ENCODE assay signal across 8 cellular contexts in the genomic region with DNA sequence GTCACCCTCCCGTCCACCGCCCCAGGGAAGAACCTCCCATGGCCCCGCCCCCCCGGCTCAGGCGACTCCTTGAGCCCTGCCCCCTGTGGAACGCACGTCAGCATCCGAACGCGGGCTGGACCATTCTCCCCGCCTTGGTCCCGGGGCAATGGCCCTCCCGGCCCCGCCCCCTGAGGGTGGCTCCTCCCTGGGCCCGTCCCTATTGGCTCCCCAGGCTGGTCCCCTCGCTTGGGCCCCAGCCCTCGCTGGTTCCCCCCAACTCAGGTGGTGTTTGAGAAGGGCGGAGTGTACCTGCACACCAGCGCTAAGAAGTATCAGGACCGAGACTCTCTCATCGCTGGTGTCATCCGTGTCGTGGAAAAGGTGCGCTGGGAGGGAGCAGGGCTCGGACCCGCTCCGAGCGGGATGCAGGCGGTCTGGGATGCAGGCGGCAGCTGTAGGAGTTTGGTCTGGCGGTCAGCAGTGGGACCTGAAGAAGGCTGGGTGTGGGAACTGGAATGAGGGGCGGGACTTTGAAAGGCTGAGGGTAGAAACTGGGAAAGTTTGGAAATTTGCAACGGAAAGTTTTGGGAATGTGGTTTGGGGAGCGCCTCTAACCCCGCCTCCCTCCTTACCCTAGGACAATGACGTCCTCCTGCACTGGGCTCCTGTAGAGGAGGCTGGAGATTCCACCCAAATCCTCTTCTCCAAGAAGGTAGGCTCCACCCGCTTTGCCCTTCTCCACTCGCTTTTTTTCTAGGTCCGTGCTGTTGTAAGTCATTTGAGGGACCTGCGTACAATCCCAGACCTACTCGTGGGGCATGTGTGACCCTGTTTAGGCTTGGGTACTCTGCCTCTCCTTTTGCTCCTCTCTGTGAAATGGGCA. TPM values are rescaled to one million over a fixed set of nuclear protein-coding genes. Genes with fewer than 3 reads are reported as not detected.
DNase-seq lines count a peak whose midpoint lies in the region; ATAC-seq and TF ChIP-seq lines count a peak whose summit lies in the region.

No MANE protein-coding gene starts in this region.

- H3K4me3 ChIP-seq in right atrium auricular region: peak overlapping the region; percentile 61 to 90
- peak overlapping the region; percentile 80 to 98 for H3K4me3 ChIP-seq in vagina

- peak; percentile 30 for ATAC-seq in HG02840 (IDR thresholded peaks at IDR 0.05; ENCODE audit: low FRiP score, unreplicated experiment)

- peaks cover 0 to 28% of the 10 kb centered on the region in 2 donors for H3K4me1 ChIP-seq in right atrium auricular region
- H3K4me1 ChIP-seq in vagina: peaks cover 32% of the 10 kb centered on the region

- intact Hi-C loops in vagina (cut with DNase I): loop anchor here (5.0 kb wide), 1 partner anchor 111 kb away; the partner anchor contains the start of gene AP2A1

- H3K27ac ChIP-seq in angular gyrus (ENCODE audit: low read depth, low read length): peak overlapping the region; percentile 100
- H3K27ac ChIP-seq in right atrium auricular region: peak overlapping the region; percentile 98
- H3K27ac ChIP-seq in vagina: peak overlapping the region; percentile 99

- peaks cover 30% of the 10 kb centered on the region for H3K36me3 ChIP-seq in right atrium auricular region
- H3K36me3 ChIP-seq in vagina: peaks cover 0 to 43% of the 10 kb centered on the region in 2 donors

- TF ChIP-seq CTCF in right atrium auricular region (IDR thresholded peaks at IDR 0.05) (no peak), vagina (IDR thresholded peaks at IDR 0.05) (no peak)

- no peaks in the 10 kb centered on the region for H3K27me3 ChIP-seq in right atrium auricular region
- H3K27me3 ChIP-seq in vagina: no peaks in the 10 kb centered on the region

- H3K9me3 ChIP-seq in right atrium auricular region (no peaks in the 10 kb centered on the region), vagina (no peaks in the 10 kb centered on the region)

- peak; percentile 1 for TF ChIP-seq POLR2A in GM15510 (IDR thresholded peaks at IDR 0.05; ENCODE audit: borderline replicate concordance, extremely low read depth, insufficient read length)
- peak in 1 of 2 donors; percentile 40 for TF ChIP-seq POLR2A in vagina (IDR thresholded peaks at IDR 0.05)

- DNase-seq in NCI-H1417 treated with DMSO at 0.1 percent for 48 hours (lab: John Stamatoyannopoulos, UW) (peak; percentile 82), SW480 (ENCODE audit: low spot score) (peak; percentile 97), right atrium auricular region (ENCODE audit: low spot score) (peak; percentile 98), pulmonary artery endothelial cell (ENCODE audit: low read depth, low spot score) (peak; percentile 90), vagina (ENCODE audit: extremely low spot score in 2 of 2) (peak; percentile 98 to 99)

RNA-seq across cellular contexts. Expression of gene TBC1D17, which starts 0.6 kb away (rescaled TPM):
- total RNA-seq in right atrium auricular region (10 to 100 TPM; 20.4 to 27.5 TPM), pulmonary artery endothelial cell (7.1 and 7.3 TPM in 2 replicates), vagina (34.9 TPM)

RNA-seq across cellular contexts. Expression of gene AKT1S1, which starts 1.0 kb away (rescaled TPM):
- total RNA-seq in right atrium auricular region (10 to 100 TPM; 20.6 to 25.8 TPM), pulmonary artery endothelial cell (7.6 and 11.2 TPM in 2 replicates), vagina (16.9 TPM)

RNA-seq across cellular contexts. Expression of gene PNKP, which starts 10.7 kb away (rescaled TPM):
- 10 to 100 TPM; 29.2 to 32.5 TPM for total RNA-seq in right atrium auricular region
- 47.2 and 48.2 TPM in 2 replicates for total RNA-seq in pulmonary artery endothelial cell
- total RNA-seq in vagina: 40.3 TPM

RNA-seq across cellular contexts. Expression of gene IL4I1, which starts 18.6 kb away (rescaled TPM):
- total RNA-seq in right atrium auricular region (under 1 TPM in 1 of 2 donors, not detected in 1; 0.43 TPM), pulmonary artery endothelial cell (3.3 and 4.7 TPM in 2 replicates), vagina (not detected)

RNA-seq across cellular contexts. Expression of gene PTOV1, which starts 27.2 kb away (rescaled TPM):
- total RNA-seq in right atrium auricular region (10 to 100 TPM; 64.6 to 81.0 TPM), pulmonary artery endothelial cell (47.3 and 65.2 TPM in 2 replicates), vagina (109 TPM)

Comparison
In these comparisons a context has a peak if more than half of its experiments do, and no peak if none do; other contexts are left out.
1. Peak in every context shown above with its lines: DNase-seq, ATAC-seq, H3K4me3 ChIP-seq and H3K27ac ChIP-seq.